Comparison of ENCODE assay signal across 8 cellular contexts in genomic region chr6:117674991-117675657, GRCh38. TPM values are rescaled to one million over a fixed set of nuclear protein-coding genes. Genes with fewer than 3 reads are reported as not detected.
DNase-seq lines count a peak whose midpoint lies in the region; ATAC-seq and TF ChIP-seq lines count a peak whose summit lies in the region.

Gene NUS1 (plus strand): TSS chr6:117675469. CDS start chr6:117675671, 202 bp downstream.

- CTCF ChIA-PET in BJ (lab: Yijun Ruan, JAX), result no interaction called here

- H3K4me3 Mint-ChIP-seq in chondrocyte (ENCODE audit: unreplicated experiment), result peak within 1 kb of the TSS; percentile 85

- peak within 1 kb of the TSS; percentile 89 for H3K27ac Mint-ChIP-seq in chondrocyte (ENCODE audit: unreplicated experiment)

- peaks cover 2% of the 10 kb centered on the region for H3K9me3 Mint-ChIP-seq in chondrocyte (ENCODE audit: low read depth)

- H3K36me3 ChIP-seq in BJ (ENCODE audit: control insufficient read depth, insufficient read depth, low read length) (no peaks in the 10 kb centered on the region), kidney epithelial cell (ENCODE audit: control insufficient read depth, insufficient read depth, low read length) (peaks cover 1% of the 10 kb centered on the region)

- H3K4me3 ChIP-seq in BJ (ENCODE audit: low read depth, low read length) (peak within 1 kb of the TSS; percentile 87), kidney epithelial cell (ENCODE audit: low read depth, low read length) (peak within 1 kb of the TSS; percentile 72)

- peaks cover 49% of the 10 kb centered on the region for H3K4me1 Mint-ChIP-seq in chondrocyte (ENCODE audit: low read depth)

- peak; percentile 93 for TF ChIP-seq CTCF in BJ (IDR thresholded peaks at IDR 0.05; ENCODE audit: insufficient read depth, low read depth, low read length)
- peak; percentile 88 for TF ChIP-seq CTCF in chondrocyte (IDR thresholded peaks at IDR 0.05)
- TF ChIP-seq CTCF in kidney epithelial cell (IDR thresholded peaks at IDR 0.05; ENCODE audit: insufficient read depth, low read length, poor library complexity, severe bottlenecking), result peak; percentile 81

- H3K27me3 Mint-ChIP-seq in chondrocyte (ENCODE audit: low read depth), result no peaks in the 10 kb centered on the region

- H3K27me3 ChIP-seq in BJ (ENCODE audit: control insufficient read depth, insufficient read depth, low read length) (no peaks in the 10 kb centered on the region), kidney epithelial cell (ENCODE audit: control insufficient read depth, insufficient read depth, low read length) (no peaks in the 10 kb centered on the region)

- ATAC-seq in GM19324 (IDR thresholded peaks at IDR 0.05; ENCODE audit: low FRiP score, unreplicated experiment) (peak; percentile 99), HG03460 (IDR thresholded peaks at IDR 0.05; ENCODE audit: unreplicated experiment) (peak; percentile 98)

- DNase-seq in BJ (ENCODE audit: low read depth), result peak; percentile 79
- peak; percentile 93 to 97 for DNase-seq in NCI-H524 (lab: John Stamatoyannopoulos, UW)
- peak; percentile 96 to 98 for DNase-seq in activated CD4-positive, alpha-beta T cell treated with anti-CD3 and anti-CD28 coated beads for 24 hours (ENCODE audit: low read depth in 2 of 2)
- DNase-seq in chondrocyte (ENCODE audit: low spot score), result peak; percentile 99
- DNase-seq in kidney epithelial cell (ENCODE audit: low read depth), result peak; percentile 83
- DNase-seq in stimulated activated CD4-positive, alpha-beta T cell treated with anti-CD3 and anti-CD28 coated beads, Interleukin-15, amount 100 ng/mL, for 48 hours (ENCODE audit: low read depth in 2 of 2), result peak; percentile 95 to 96

- peaks cover 2% of the 10 kb centered on the region for H3K36me3 Mint-ChIP-seq in chondrocyte (ENCODE audit: low read depth)

- POLR2A ChIA-PET in BJ (lab: Charles Lee), result no interaction called here

RNA-seq across cellular contexts. Expression of gene NUS1, which starts in this region (rescaled TPM):
- polyA plus RNA-seq in BJ (2011; rRNA removed), result 6.3 and 13.3 TPM in 2 replicates
- 5.8 and 8.0 TPM in 2 replicates for polyA minus RNA-seq in BJ (2011; rRNA and poly(A)+ RNA removed)
- total RNA-seq in chondrocyte (28.4 to 31.6 TPM (median 30.6 TPM) in 3 replicates), kidney epithelial cell (23.8 and 33.8 TPM in 2 replicates)

Comparison
In these comparisons a context has a peak if more than half of its experiments do, and no peak if none do; other contexts are left out.
1. Peak in every context shown above with its lines: DNase-seq, ATAC-seq and H3K4me3 ChIP-seq.